Comparison of ENCODE assay signal across 14 cellular contexts in genomic region chr3:15953841-15954240, GRCh38.
A peak's percentile ranks its signal among the peaks of the same experiment; 100 is the strongest.
DNase-seq lines count a peak whose midpoint lies in the region; ATAC-seq, FAIRE-seq and TF ChIP-seq lines count a peak whose summit lies in the region.
"Had no signal": no experiment of that assay in that cellular context is flagged by ENCODE, and none has a peak within 500 bp of the region (broad histone marks: within the 10 kb centered on the region; RNA-seq: fewer than 3 reads in every experiment).

No MANE protein-coding gene starts in this region.

- no peak for FAIRE-seq in GM19239 (lab: Jason Lieb, UNC)

- H3K4me3 Mint-ChIP-seq in activated CD8-positive, alpha-beta memory T cell treated with anti-CD3 and anti-CD28 coated beads, Interleukin-2, amount 10 ng/mL, durations not matched to agents 7 days and 5 days = no peak overlapping the region
- H3K4me3 Mint-ChIP-seq in activated CD8-positive, alpha-beta T cell treated with anti-CD3 and anti-CD28 coated beads, Interleukin-2, amount 10 ng/mL, durations not matched to agents 7 days and 5 days = no peak overlapping the region
- H3K4me3 Mint-ChIP-seq in stimulated activated effector memory CD8-positive, alpha-beta T cell treated with anti-CD3 and anti-CD28 coated beads, Interleukin-12 subunit alpha, Interleukin-12 subunit beta, amount 100 ng/mL, for 72 hours = no peak overlapping the region
- H3K4me3 Mint-ChIP-seq: neural progenitor cell had no signal

- TF ChIP-seq CTCF in LNCAP (IDR thresholded peaks at IDR 0.05) = peak; percentile 26; the same call in 1 of the 2 replicates

- intact Hi-C loops in left ventricle myocardium superior (cut with micrococcal nuclease) = no loop called here

- POLR2A ChIA-PET in activated CD8-positive, alpha-beta T cell treated with anti-CD3 and anti-CD28 coated beads, Interleukin-2, amount 10 ng/mL, durations not matched to agents 7 days and 5 days (lab: Charles Lee) = no interaction called here

- no peaks in the 10 kb centered on the region for H3K9me3 Mint-ChIP-seq in activated CD8-positive, alpha-beta memory T cell treated with anti-CD3 and anti-CD28 coated beads, Interleukin-2, amount 10 ng/mL, durations not matched to agents 7 days and 5 days (ENCODE audit: low read depth)
- no peaks in the 10 kb centered on the region for H3K9me3 Mint-ChIP-seq in activated CD8-positive, alpha-beta T cell treated with anti-CD3 and anti-CD28 coated beads, Interleukin-2, amount 10 ng/mL, durations not matched to agents 7 days and 5 days (ENCODE audit: insufficient read depth)
- H3K9me3 Mint-ChIP-seq in stimulated activated effector memory CD8-positive, alpha-beta T cell treated with anti-CD3 and anti-CD28 coated beads, Interleukin-12 subunit alpha, Interleukin-12 subunit beta, amount 100 ng/mL, for 72 hours = no peaks in the 10 kb centered on the region
- H3K9me3 Mint-ChIP-seq: neural progenitor cell had no signal

- no peaks in the 10 kb centered on the region for H3K27me3 Mint-ChIP-seq in activated CD8-positive, alpha-beta memory T cell treated with anti-CD3 and anti-CD28 coated beads, Interleukin-2, amount 10 ng/mL, durations not matched to agents 7 days and 5 days
- peaks cover 2% of the 10 kb centered on the region for H3K27me3 Mint-ChIP-seq in activated CD8-positive, alpha-beta T cell treated with anti-CD3 and anti-CD28 coated beads, Interleukin-2, amount 10 ng/mL, durations not matched to agents 7 days and 5 days (ENCODE audit: low read depth)

- no peak overlapping the region for H3K27ac Mint-ChIP-seq in activated CD8-positive, alpha-beta memory T cell treated with anti-CD3 and anti-CD28 coated beads, Interleukin-2, amount 10 ng/mL, durations not matched to agents 7 days and 5 days
- H3K27ac Mint-ChIP-seq in activated CD8-positive, alpha-beta T cell treated with anti-CD3 and anti-CD28 coated beads, Interleukin-2, amount 10 ng/mL, durations not matched to agents 7 days and 5 days = no peak overlapping the region
- no peak overlapping the region for H3K27ac Mint-ChIP-seq in stimulated activated effector memory CD8-positive, alpha-beta T cell treated with anti-CD3 and anti-CD28 coated beads, Interleukin-12 subunit alpha, Interleukin-12 subunit beta, amount 100 ng/mL, for 72 hours
- H3K27ac Mint-ChIP-seq: neural progenitor cell had no signal

- H3K4me1 Mint-ChIP-seq in activated CD8-positive, alpha-beta memory T cell treated with anti-CD3 and anti-CD28 coated beads, Interleukin-2, amount 10 ng/mL, durations not matched to agents 7 days and 5 days = no peaks in the 10 kb centered on the region
- no peaks in the 10 kb centered on the region for H3K4me1 Mint-ChIP-seq in activated CD8-positive, alpha-beta T cell treated with anti-CD3 and anti-CD28 coated beads, Interleukin-2, amount 10 ng/mL, durations not matched to agents 7 days and 5 days (ENCODE audit: low read depth)
- H3K4me1 Mint-ChIP-seq in stimulated activated effector memory CD8-positive, alpha-beta T cell treated with anti-CD3 and anti-CD28 coated beads, Interleukin-12 subunit alpha, Interleukin-12 subunit beta, amount 100 ng/mL, for 72 hours = no peaks in the 10 kb centered on the region

- no peak for DNase-seq in activated CD8-positive, alpha-beta memory T cell treated with anti-CD3 and anti-CD28 coated beads, Interleukin-2, amount 10 ng/mL, durations not matched to agents 7 days and 5 days
- no peak for DNase-seq in activated CD8-positive, alpha-beta memory T cell treated with anti-CD3 and anti-CD28 coated beads, Interleukin-2, amount 50 U/mL, for 4 hours
- DNase-seq in activated CD8-positive, alpha-beta T cell treated with anti-CD3 and anti-CD28 coated beads, Interleukin-2, amount 10 ng/mL, durations not matched to agents 7 days and 5 days = no peak
- DNase-seq in stimulated activated effector memory CD8-positive, alpha-beta T cell treated with anti-CD3 and anti-CD28 coated beads, Interleukin-12 subunit alpha, Interleukin-12 subunit beta, amount 100 ng/mL, for 72 hours (ENCODE audit: low spot score in 2 of 2) = no peak
- no peak for DNase-seq in GM19239 (ENCODE audit: insufficient read length, low spot score)
- no peak for DNase-seq in DMS153 (lab: John Stamatoyannopoulos, UW)
- DNase-seq in left ventricle myocardium superior = no peak
- DNase-seq: amniotic stem cell, left colon, NCI-H1436 treated with DMSO at 0.1 percent for 48 hours, spleen, upper lobe of right lung had no signal

- no peaks in the 10 kb centered on the region for H3K36me3 Mint-ChIP-seq in activated CD8-positive, alpha-beta memory T cell treated with anti-CD3 and anti-CD28 coated beads, Interleukin-2, amount 10 ng/mL, durations not matched to agents 7 days and 5 days
- H3K36me3 Mint-ChIP-seq in activated CD8-positive, alpha-beta T cell treated with anti-CD3 and anti-CD28 coated beads, Interleukin-2, amount 10 ng/mL, durations not matched to agents 7 days and 5 days (ENCODE audit: low read depth) = no peaks in the 10 kb centered on the region
- H3K36me3 Mint-ChIP-seq in stimulated activated effector memory CD8-positive, alpha-beta T cell treated with anti-CD3 and anti-CD28 coated beads, Interleukin-12 subunit alpha, Interleukin-12 subunit beta, amount 100 ng/mL, for 72 hours = no peaks in the 10 kb centered on the region
- H3K36me3 Mint-ChIP-seq: neural progenitor cell had no signal

- CTCF ChIA-PET in activated CD8-positive, alpha-beta memory T cell treated with anti-CD3 and anti-CD28 coated beads, Interleukin-2, amount 10 ng/mL, durations not matched to agents 7 days and 5 days (lab: Charles Lee) = interaction anchor here (0.8 to 1.7 kb wide), 6 partner anchors 15 to 138 kb away, joined by 3 to 5 read pairs (median 3); no protein-coding TSS in a partner anchor
- CTCF ChIA-PET in activated CD8-positive, alpha-beta T cell treated with anti-CD3 and anti-CD28 coated beads, Interleukin-2, amount 10 ng/mL, durations not matched to agents 7 days and 5 days (lab: Charles Lee) = interaction anchor here (1.0 to 1.8 kb wide), 6 partner anchors 10 to 294 kb away, joined by 3 to 6 read pairs (median 4); no protein-coding TSS in a partner anchor

- ATAC-seq in activated CD8-positive, alpha-beta memory T cell treated with anti-CD3 and anti-CD28 coated beads, Interleukin-2, amount 10 ng/mL, durations not matched to agents 7 days and 5 days = peak; percentile 20
- ATAC-seq in activated CD8-positive, alpha-beta T cell treated with anti-CD3 and anti-CD28 coated beads, Interleukin-2, amount 10 ng/mL, durations not matched to agents 7 days and 5 days = peak; percentile 39
- peak; percentile 47 for ATAC-seq in stimulated activated effector memory CD8-positive, alpha-beta T cell treated with anti-CD3 and anti-CD28 coated beads, Interleukin-12 subunit alpha, Interleukin-12 subunit beta, amount 100 ng/mL, for 72 hours
- ATAC-seq in left ventricle myocardium superior = no peak
- ATAC-seq: left colon, upper lobe of right lung had no signal
